Comparison of ENCODE assay signal across 7 cellular contexts in genomic region chr12:6024066-6024465, GRCh38.
DNase-seq lines count a peak whose midpoint lies in the region; ATAC-seq and TF ChIP-seq lines count a peak whose summit lies in the region.
"Not testable (repeated sequence)": the region's sequence is repeated elsewhere in the genome, so short reads cannot be mapped to it uniquely, and the experiment has no call there.

No MANE protein-coding gene starts in this region.

- WGBS in lung, 2 donors, result 72 to 78% methylated on average over 2 of the region's 2 CpGs

- POLR2A ChIA-PET in PC-3 (lab: Charles Lee; ENCODE audit: unreplicated experiment), result not testable (repeated sequence)

- H3K27ac ChIP-seq in PC-3 (ENCODE audit: low read length); lung (ENCODE audit: low read depth in 1 of 2, low read length in 1 of 2); osteoblast (ENCODE audit: low read depth, low read length): not testable (repeated sequence)
- peak overlapping the region; percentile 52 for H3K27ac ChIP-seq in angular gyrus (ENCODE audit: low read depth, low read length)

- DNase-seq in ELF-1 (ENCODE audit: low read depth, low spot score) (peak; percentile 28), PC-3 (peak; percentile 56), lung (ENCODE audit: low spot score) (peak; percentile 20), osteoblast (ENCODE audit: insufficient read length, low spot score, missing footprints) (peak; percentile 41)
- DNase-seq in type B pancreatic cell (ENCODE audit: extremely low spot score, unreplicated experiment), result not testable (repeated sequence)

- not testable (repeated sequence) for ATAC-seq in PC-3; lung (ENCODE audit: insufficient read depth, low FRiP score)
- ATAC-seq in esophagus mucosa, result peak; percentile 89

- H3K4me3 ChIP-seq in PC-3 (ENCODE audit: low read length); lung; osteoblast (ENCODE audit: insufficient read depth, low read length): not testable (repeated sequence)

- H3K79me2 ChIP-seq in PC-3 (ENCODE audit: low read length); osteoblast (ENCODE audit: insufficient read depth, low read length): not testable (repeated sequence)

- TF ChIP-seq CTCF in PC-3 (conservative IDR thresholded peaks at IDR 0.05; ENCODE audit: low read depth, low read length); lung (IDR thresholded peaks at IDR 0.05; ENCODE audit: control extremely low read depth, extremely low read depth); osteoblast (IDR thresholded peaks at IDR 0.05; ENCODE audit: extremely low read depth, low read depth, low read length); type B pancreatic cell (conservative IDR thresholded peaks at IDR 0.05): not testable (repeated sequence)

- peak overlapping the region; percentile 92 for H3K27ac Mint-ChIP-seq in type B pancreatic cell

- H3K4me1 ChIP-seq in PC-3 (ENCODE audit: insufficient read depth, low read length); lung (ENCODE audit: control insufficient read depth in 2 of 2, insufficient read depth in 2 of 2, low read length in 2 of 2); osteoblast (ENCODE audit: insufficient read depth, low read length): not testable (repeated sequence)

- not testable (repeated sequence) for H2AFZ ChIP-seq in PC-3 (ENCODE audit: low read length); osteoblast (ENCODE audit: low read length)

- not testable (repeated sequence) for H3K9me3 Mint-ChIP-seq in type B pancreatic cell

- peaks cover 14% of the 10 kb centered on the region for H3K4me1 Mint-ChIP-seq in type B pancreatic cell (ENCODE audit: unreplicated experiment)

- H3K9me2 ChIP-seq in PC-3 (replicated peaks; ENCODE audit: low read length), result not testable (repeated sequence)

- peak overlapping the region; percentile 59 for H3K4me3 Mint-ChIP-seq in type B pancreatic cell

- H3K27me3 Mint-ChIP-seq in type B pancreatic cell, result not testable (repeated sequence)

- H3K27me3 ChIP-seq in PC-3 (ENCODE audit: low read length); lung (ENCODE audit: control insufficient read depth, insufficient read depth); osteoblast (ENCODE audit: insufficient read depth, low read length): not testable (repeated sequence)

- H3F3A ChIP-seq in PC-3 (ENCODE audit: low read length, unreplicated experiment), result not testable (repeated sequence)

- peaks cover 12% of the 10 kb centered on the region for H3K36me3 Mint-ChIP-seq in type B pancreatic cell

- H3K9me3 ChIP-seq in PC-3 (ENCODE audit: low read length); lung (ENCODE audit: control insufficient read depth in 2 of 2, insufficient read depth in 1 of 2, low read length in 1 of 2); osteoblast (ENCODE audit: low read depth, low read length): not testable (repeated sequence)

- BruUV-seq in PC-3 (replicated peaks; lab: Mats Ljungman, UMichigan), result not testable (repeated sequence)

- H4K20me1 ChIP-seq in PC-3 (ENCODE audit: low read length); osteoblast (ENCODE audit: insufficient read depth, low read length): not testable (repeated sequence)

- intact Hi-C loops in PC-3 (cut with micrococcal nuclease), result not testable (repeated sequence)

- H3K9ac ChIP-seq in PC-3 (ENCODE audit: low read length), result not testable (repeated sequence)

- CTCF ChIA-PET in PC-3 (lab: Charles Lee), result not testable (repeated sequence)

- H3K4me2 ChIP-seq in PC-3 (ENCODE audit: low read length); osteoblast (ENCODE audit: insufficient read depth, low read length): not testable (repeated sequence)

- H3K36me3 ChIP-seq in PC-3 (ENCODE audit: low read depth, low read length); lung (ENCODE audit: control insufficient read depth in 2 of 2, insufficient read depth in 2 of 2, low read length in 2 of 2); osteoblast (ENCODE audit: insufficient read depth, low read length): not testable (repeated sequence)
